ENCODE assay signal across 10 cellular contexts in genomic region chr14:89366580-89367448, GRCh38. TPM values are rescaled to one million over a fixed set of nuclear protein-coding genes. Genes with fewer than 3 reads are reported as not detected.
DNase-seq lines count a peak whose midpoint lies in the region; ATAC-seq and TF ChIP-seq lines count a peak whose summit lies in the region.
"Had no signal": no experiment of that assay in that cellular context is flagged by ENCODE, and none has a peak within 500 bp of the region (broad histone marks: within the 10 kb centered on the region; RNA-seq: fewer than 3 reads in every experiment).

No MANE protein-coding gene starts in this region.

- H3K27me3 Mint-ChIP-seq in nephron (ENCODE audit: low read depth) = no peaks in the 10 kb centered on the region
- H3K27me3 Mint-ChIP-seq in MCF 10A (ENCODE audit: insufficient read depth, unreplicated experiment) = no peaks in the 10 kb centered on the region
- H3K27me3 Mint-ChIP-seq in glutamatergic neuron (ENCODE audit: unreplicated experiment) = peaks cover 2% of the 10 kb centered on the region

- H3K9me3 Mint-ChIP-seq in nephron (no peaks in the 10 kb centered on the region), MCF 10A (ENCODE audit: unreplicated experiment) (no peaks in the 10 kb centered on the region), glutamatergic neuron (ENCODE audit: unreplicated experiment) (peaks cover 2% of the 10 kb centered on the region)

- H3K36me3 Mint-ChIP-seq in nephron (ENCODE audit: low read depth) (peaks cover 18% of the 10 kb centered on the region), MCF 10A (ENCODE audit: insufficient read depth, unreplicated experiment) (no peaks in the 10 kb centered on the region), glutamatergic neuron (ENCODE audit: unreplicated experiment) (no peaks in the 10 kb centered on the region)

- TF ChIP-seq CTCF in OCI-LY7 (conservative IDR thresholded peaks at IDR 0.05; ENCODE audit: low read length) (no peak), nephron (IDR thresholded peaks at IDR 0.05; ENCODE audit: unreplicated experiment in 3 of 3) (no peak), MCF 10A (IDR thresholded peaks at IDR 0.05; ENCODE audit: unreplicated experiment) (no peak), glutamatergic neuron (IDR thresholded peaks at IDR 0.05; ENCODE audit: partially characterized antibody, unreplicated experiment) (no peak)

- peak overlapping the region; percentile 28 for H3K4me2 ChIP-seq in OCI-LY7 (ENCODE audit: low read length)

- CTCF ChIA-PET in OCI-LY7 (lab: Charles Lee; ENCODE audit: unreplicated experiment) = interaction anchor here (0.6 to 1.4 kb wide), 3 partner anchors 13 to 26 kb away, joined by 3 to 4 read pairs (median 3); no protein-coding TSS in a partner anchor
- CTCF ChIA-PET in MCF 10A (lab: Yijun Ruan, JAX) = no interaction called here

- H3K79me2 ChIP-seq in OCI-LY7 (ENCODE audit: insufficient read depth, low read depth, low read length) = peaks cover 78% of the 10 kb centered on the region

- peaks cover 64% of the 10 kb centered on the region for H3K4me1 ChIP-seq in OCI-LY7 (ENCODE audit: insufficient read depth, low read length, poor library complexity, severe bottlenecking)

- peaks cover 5% of the 10 kb centered on the region; the same call in 1 of the 2 replicates for H3K9me3 ChIP-seq in OCI-LY7 (ENCODE audit: low read length)

- H3K4me3 ChIP-seq in OCI-LY7 (ENCODE audit: low read depth, low read length, poor library complexity, severe bottlenecking) = no peak overlapping the region

- no peaks in the 10 kb centered on the region for H3K9me2 ChIP-seq in OCI-LY7 (ENCODE audit: insufficient read depth, low read length)

- H4K20me1 ChIP-seq in OCI-LY7 (ENCODE audit: insufficient read depth, low read length) = no peaks in the 10 kb centered on the region

- peak; percentile 64 for ATAC-seq in Right ventricle myocardium superior (ENCODE audit: poor library complexity)
- no peak for ATAC-seq in HG03432 (IDR thresholded peaks at IDR 0.05; ENCODE audit: unreplicated experiment)
- ATAC-seq: HCT116 had no signal

- BruUV-seq in OCI-LY7 (replicated peaks; lab: Mats Ljungman, UMichigan) (no TSS peak), MCF 10A (replicated peaks; lab: Mats Ljungman, UMichigan) (no TSS peak)

- no peak overlapping the region for H2AFZ ChIP-seq in OCI-LY7 (ENCODE audit: low read length)

- POLR2A ChIA-PET in OCI-LY7 (lab: Charles Lee) = interaction anchor here (0.5 to 2.7 kb wide), 11 partner anchors 11 to 589 kb away, joined by 3 to 10 read pairs (median 5); no protein-coding TSS in a partner anchor
- POLR2A ChIA-PET in MCF 10A (lab: Yijun Ruan, JAX) = interaction anchor here (0.6 kb wide), 1 partner anchor 38 kb away, joined by 3 read pairs; no protein-coding TSS in a partner anchor

- no peak overlapping the region for H3K4me3 Mint-ChIP-seq in nephron
- H3K4me3 Mint-ChIP-seq in MCF 10A (ENCODE audit: unreplicated experiment) = no peak overlapping the region
- H3K4me3 Mint-ChIP-seq in glutamatergic neuron (ENCODE audit: unreplicated experiment) = no peak overlapping the region

- H3K27ac ChIP-seq in OCI-LY7 (ENCODE audit: low read depth, low read length, poor library complexity, severe bottlenecking) = peak overlapping the region; percentile 91

- peak overlapping the region in 2 of 3 experiments; percentile 16 to 66 for H3K27ac Mint-ChIP-seq in nephron
- no peak overlapping the region for H3K27ac Mint-ChIP-seq in MCF 10A (ENCODE audit: low read depth, unreplicated experiment)
- no peak overlapping the region for H3K27ac Mint-ChIP-seq in glutamatergic neuron (ENCODE audit: unreplicated experiment)

- H3K36me3 ChIP-seq in OCI-LY7 (ENCODE audit: insufficient read depth, low read length) = peaks cover 41% of the 10 kb centered on the region

- intact Hi-C loops in OCI-LY7 (cut with micrococcal nuclease; ENCODE audit: unreplicated experiment) = no loop called here
- intact Hi-C loops in Right ventricle myocardium superior (cut with DNase I) = no loop called here
- intact Hi-C loops in MCF 10A (cut with micrococcal nuclease) = no loop called here

- H3K4me1 Mint-ChIP-seq in nephron = peaks cover 36% of the 10 kb centered on the region
- H3K4me1 Mint-ChIP-seq in MCF 10A (ENCODE audit: insufficient read depth, unreplicated experiment) = no peaks in the 10 kb centered on the region
- H3K4me1 Mint-ChIP-seq in glutamatergic neuron (ENCODE audit: low read depth, unreplicated experiment) = peaks cover 35% of the 10 kb centered on the region

- DNase-seq in CD1c-positive myeloid dendritic cell (ENCODE audit: extremely low spot score) (peak; percentile 75), OCI-LY7 (ENCODE audit: low spot score) (no peak), Right ventricle myocardium superior (no peak), MCF 10A (ENCODE audit: unreplicated experiment) (no peak), mesenteric fat pad (ENCODE audit: low spot score) (no peak), glutamatergic neuron (no peak)
- DNase-seq: NCI-H2029 had no signal

RNA-seq across cellular contexts. Expression of gene FOXN3, which starts 50.2 kb away (rescaled TPM):
- total RNA-seq in OCI-LY7 (2014; rRNA removed; shearing (Covaris generic)) = 54.8 and 77.7 TPM in 2 replicates
- total RNA-seq in OCI-LY7 (2022) (102 and 108 TPM in 2 replicates), Right ventricle myocardium superior (122 TPM), MCF 10A (2022) (25.8 and 27.1 TPM in 2 replicates), mesenteric fat pad (136 TPM), glutamatergic neuron (ENCODE audit: unreplicated experiment) (139 TPM)

Comparison
In these comparisons a context has a peak if more than half of its experiments do, and no peak if none do; other contexts are left out.
1. H3K27ac Mint-ChIP-seq: peak in nephron (2 of 3); none in MCF 10A (single experiment) and glutamatergic neuron (single experiment).